8 cellular contexts compared by ENCODE assay signal in genomic region chr16:970379-970765, GRCh38. TPM values are rescaled to one million over a fixed set of nuclear protein-coding genes. Genes with fewer than 3 reads are reported as not detected.
DNase-seq lines count a peak whose midpoint lies in the region; ATAC-seq, FAIRE-seq and TF ChIP-seq lines count a peak whose summit lies in the region.

No MANE protein-coding gene starts in this region.

- TF ChIP-seq POLR2A in GM12878 (IDR thresholded peaks at IDR 0.05; ENCODE audit: low read depth, low read length) = no peak
- no peak for TF ChIP-seq POLR2A in HepG2 (IDR thresholded peaks at IDR 0.05; ENCODE audit: insufficient read depth in 1 of 2, low read depth in 2 of 2, low read length in 2 of 2)

- no peaks in the 10 kb centered on the region for H3K9me3 ChIP-seq in ES-I3 (ENCODE audit: control insufficient read depth, insufficient read depth, low read length)
- H3K9me3 ChIP-seq in GM12878 (replicated peaks; ENCODE audit: control insufficient read depth, insufficient read depth, low read length) = peaks cover 2% of the 10 kb centered on the region; the same call in 1 of the 3 replicates
- H3K9me3 ChIP-seq in HepG2 (ENCODE audit: low read length) = no peaks in the 10 kb centered on the region

- H3K36me3 Mint-ChIP-seq in type B pancreatic cell = peaks cover 11% of the 10 kb centered on the region

- BruUV-seq in GM12878 (replicated peaks; lab: Mats Ljungman, UMichigan) (no TSS peak), HepG2 (replicated peaks; lab: Mats Ljungman, UMichigan) (no TSS peak)

- TF ChIP-seq EP300 in GM12878 (IDR thresholded peaks at IDR 0.05; ENCODE audit: borderline replicate concordance in 1 of 2, control insufficient read depth in 1 of 2, low read depth in 2 of 2, low read length in 2 of 2) (no peak), HepG2 (IDR thresholded peaks at IDR 0.05; ENCODE audit: low read depth in 2 of 2, low read length in 2 of 2) (no peak), HepG2 (CRISPR knock-in tag; IDR thresholded peaks at IDR 0.05; ENCODE audit: borderline replicate concordance) (no peak)

- H3K36me3 ChIP-seq in ES-I3 (ENCODE audit: insufficient read depth, low read length) (no peaks in the 10 kb centered on the region), GM12878 (ENCODE audit: control insufficient read depth in 2 of 2, insufficient read depth in 2 of 2, low read length in 1 of 2) (no peaks in the 10 kb centered on the region), HepG2 (replicated peaks in 1 of 2; ENCODE audit: control insufficient read depth in 1 of 2, insufficient read depth in 2 of 2, low read length in 2 of 2) (0 out of 5 replicates have a peak, but pooled peaks cover 0 to 1% of the 10 kb centered on the region in 2 experiments)

- ATAC-seq in HG03097 (IDR thresholded peaks at IDR 0.05; ENCODE audit: low FRiP score, unreplicated experiment) (peak; percentile 31), GM12878 (peak; percentile 62), HepG2 (peak; percentile 21), HG03045 (IDR thresholded peaks at IDR 0.05; ENCODE audit: unreplicated experiment) (no peak)

- H2AFZ ChIP-seq in GM12878 (ENCODE audit: control insufficient read depth, low read depth, low read length) (peak overlapping the region; percentile 65), HepG2 (ENCODE audit: low read length) (no peak overlapping the region)

- H3K27ac Mint-ChIP-seq in type B pancreatic cell = no peak overlapping the region

- H3K4me2 ChIP-seq in GM12878 (ENCODE audit: control insufficient read depth, insufficient read depth) (peak overlapping the region; percentile 97), HepG2 (ENCODE audit: low read depth, low read length) (peak overlapping the region; percentile 77)

- intact Hi-C loops in GM12878 (cut with micrococcal nuclease; ENCODE audit: unreplicated experiment) (no loop called here), HepG2 (cut with micrococcal nuclease; ENCODE audit: unreplicated experiment) (loop anchor here (5.0 kb wide), 1 partner anchor 83 kb away; no protein-coding TSS in a partner anchor)

- H3K4me1 Mint-ChIP-seq in type B pancreatic cell (ENCODE audit: unreplicated experiment) = peaks cover 26% of the 10 kb centered on the region

- DNase-seq in GM12878 (ENCODE audit: low read depth, low spot score) = no peak
- no peak for DNase-seq in HepG2 (ENCODE audit: low spot score)
- DNase-seq in type B pancreatic cell (ENCODE audit: extremely low spot score, unreplicated experiment) = no peak
- DNase-seq in GF-D8 (lab: John Stamatoyannopoulos, UW) = no peak
- DNase-seq in NCI-H1092 treated with DMSO at 0.1 percent for 48 hours (lab: John Stamatoyannopoulos, UW) = no peak

- H3K4me3 ChIP-seq in GM12878 (peak overlapping the region; percentile 86), HepG2 (replicated peaks in 1 of 3; ENCODE audit: insufficient read depth in 1 of 3, low read depth in 2 of 3, low read length in 3 of 3) (peak overlapping the region; percentile 83 to 95 (median 86))

- peak overlapping the region; percentile 81 for H3K4me3 Mint-ChIP-seq in type B pancreatic cell

- in situ Hi-C loops in GM12878 (cut with MboI) (no loop called here), HepG2 (cut with HindIII; ENCODE audit: extremely low pct_ligation_motif_present, low pct_unique_long_range_greater_than_20kb) (no loop called here)

- FAIRE-seq in GM12878 (lab: Jason Lieb, UNC) (no peak), HepG2 (lab: Jason Lieb, UNC) (no peak)

- no peak for TF ChIP-seq CTCF in GM12878 (IDR thresholded peaks at IDR 0.05 in 2 of 3, conservative IDR thresholded peaks at IDR 0.05 in 1 of 3; ENCODE audit: control insufficient read depth in 2 of 3, extremely low read depth in 1 of 3, insufficient read depth in 1 of 3, low read depth in 3 of 3, low read length in 3 of 3)
- 0 out of 2 replicates have a peak, but pooled peaks have one; percentile 2 for TF ChIP-seq CTCF in HepG2 (CRISPR knock-in tag; IDR thresholded peaks at IDR 0.05)
- no peak for TF ChIP-seq CTCF in type B pancreatic cell (conservative IDR thresholded peaks at IDR 0.05)

- H3K27ac ChIP-seq in GM12878 (ENCODE audit: control insufficient read depth, insufficient read depth) = peak overlapping the region; percentile 62
- H3K27ac ChIP-seq in HepG2 (ENCODE audit: extremely low read length, insufficient read depth, low read length) = peak overlapping the region; percentile 76

- peaks cover 6% of the 10 kb centered on the region for H3K9me3 Mint-ChIP-seq in type B pancreatic cell

- H3K27me3 ChIP-seq in GM12878 (replicated peaks in 1 of 2; ENCODE audit: control insufficient read depth in 2 of 2, insufficient read depth in 2 of 2, low read length in 1 of 2) (no peaks in the 10 kb centered on the region; a peak in 1 of 4 replicates), HepG2 (ENCODE audit: control insufficient read depth in 1 of 2, insufficient read depth in 2 of 2, low read length in 2 of 2) (peaks cover 4 to 19% of the 10 kb centered on the region in 2 experiments; a peak in 4 of 5 replicates)

- H3K79me2 ChIP-seq in GM12878 (ENCODE audit: control insufficient read depth, insufficient read depth, low read length) (no peaks in the 10 kb centered on the region; the same call in 1 of the 2 replicates), HepG2 (ENCODE audit: insufficient read depth, low read length) (no peaks in the 10 kb centered on the region)

- SMC1A ChIA-PET in GM12878 (lab: Charles Lee; ENCODE audit: uncharacterized antibody, unreplicated experiment) = no interaction called here

- peaks cover 3% of the 10 kb centered on the region for H3K27me3 Mint-ChIP-seq in type B pancreatic cell

- H3K4me1 ChIP-seq in ES-I3 (ENCODE audit: insufficient read depth, low read length) = no peaks in the 10 kb centered on the region
- H3K4me1 ChIP-seq in GM12878 (ENCODE audit: control insufficient read depth, insufficient read depth, low read length) = peaks cover 3% of the 10 kb centered on the region
- H3K4me1 ChIP-seq in HepG2 (ENCODE audit: insufficient read depth, low read length) = peaks cover 59% of the 10 kb centered on the region

- 2% methylated on average over 35 of the region's 43 CpGs for WGBS in GM12878 (ENCODE audit: insufficient coverage, insufficient replicate concordance, low lambda C conversion rate, missing lambda C conversion rate)
- no CpG with 5 or more reads among the region's 43 CpGs for WGBS in HepG2 (ENCODE audit: low lambda C conversion rate)

- CTCF ChIA-PET in GM12878 (lab: Yijun Ruan, JAX) (no interaction called here), HepG2 (lab: Yijun Ruan, JAX; ENCODE audit: low intra/inter-chr PET ratio, low total read pairs) (no interaction called here)

- H4K20me1 ChIP-seq in GM12878 (ENCODE audit: control insufficient read depth, insufficient read depth) = no peaks in the 10 kb centered on the region
- no peaks in the 10 kb centered on the region; the same call in 1 of the 2 replicates for H4K20me1 ChIP-seq in HepG2 (ENCODE audit: insufficient read depth, low read length)

- H3K9ac ChIP-seq in ES-I3 (ENCODE audit: low read depth, low read length) = peak overlapping the region; percentile 80
- H3K9ac ChIP-seq in GM12878 (ENCODE audit: control insufficient read depth, insufficient read depth, low read length) = peak overlapping the region; percentile 81
- H3K9ac ChIP-seq in HepG2 (ENCODE audit: insufficient read depth, low read depth, low read length) = peak overlapping the region; percentile 91

- RAD21 ChIA-PET in GM12878 (lab: Charles Lee; ENCODE audit: unreplicated experiment) = no interaction called here

- no peak for TF ChIP-seq RAD21 in GM12878 (IDR thresholded peaks at IDR 0.05; ENCODE audit: insufficient read depth, low read depth, low read length)
- TF ChIP-seq RAD21 in HepG2 (CRISPR knock-in tag; IDR thresholded peaks at IDR 0.05) = peak; percentile 14; the same call in 1 of the 2 replicates

- POLR2A ChIA-PET in GM12878 (lab: Charles Lee) (no interaction called here), HepG2 (lab: Yijun Ruan, JAX) (no interaction called here)

RNA-seq across cellular contexts. Expression of gene LMF1, which starts 0.4 kb away (rescaled TPM):
- total RNA-seq in GM12878 (2013; cell fraction: nucleolus; rRNA removed) = 15.3 and 16.5 TPM in 2 replicates
- total RNA-seq in GM12878 (2014; rRNA removed) = 1.7 and 2.5 TPM in 2 replicates
- 1.4 and 1.8 TPM in 2 replicates for total RNA-seq in GM12878 (2014; rRNA removed; fragmentation: Illumina TruSeq; extraction: Trizol)
- 2.5 and 2.7 TPM in 2 replicates for total RNA-seq in GM12878 (2021)
- polyA plus RNA-seq in GM12878 (2011; ENCODE audit: low read depth) = 1.8 TPM
- 0.56 and 1.2 TPM in 2 replicates for polyA plus RNA-seq in GM12878 (2011; rRNA removed)
- polyA plus RNA-seq in GM12878 (2011; cell fraction: cytosol; rRNA removed) = 1.6 and 3.4 TPM in 2 replicates
- polyA plus RNA-seq in GM12878 (2011; cell fraction: nucleus; rRNA removed) = 13.5 and 14.4 TPM in 2 replicates
- 4.8 and 5.4 TPM in 2 replicates for polyA plus RNA-seq in GM12878 (2012)
- 1.1 and 3.1 TPM in 2 replicates for polyA plus RNA-seq in GM12878 (2014; fragmentation: Illumina TruSeq; extraction: Trizol)
- under 1 TPM in 1 of 2 experiments, not detected in 1; 0.18 TPM for polyA plus RNA-seq in GM12878 (2014; fragmentation: Nextera tagmentation; extraction: Ambion mirVana)
- 3.2 and 3.5 TPM in 2 replicates for polyA plus RNA-seq in GM12878 (2014; rRNA removed)
- 1 to 10 TPM in 1 of 2 experiments, under 1 TPM in 1; 1.00 to 1.4 TPM for polyA plus RNA-seq in GM12878 (2016; fragmentation: Nextera tagmentation; extraction: Ambion mirVana)
- polyA minus RNA-seq in GM12878 (2011; rRNA and poly(A)+ RNA removed) = 3.5 and 3.8 TPM in 2 replicates
- 0.73 and 1.5 TPM in 2 replicates for polyA minus RNA-seq in GM12878 (2011; cell fraction: cytosol; rRNA and poly(A)+ RNA removed)
- polyA minus RNA-seq in GM12878 (2011; cell fraction: nucleus; rRNA and poly(A)+ RNA removed) = 4.8 and 7.1 TPM in 2 replicates
- 2.3 and 6.8 TPM in 2 replicates for total RNA-seq in HepG2 (2016; rRNA removed; fragmentation: Illumina TruSeq; extraction: Trizol)
- total RNA-seq in HepG2 (2016; cell fraction: cytosol; rRNA removed; fragmentation: Illumina TruSeq; extraction: Trizol; ENCODE audit: low read depth) = 23.4 and 25.3 TPM in 2 replicates
- 1.7 and 5.9 TPM in 2 replicates for total RNA-seq in HepG2 (2016; cell fraction: insoluble cytoplasmic fraction; rRNA removed; fragmentation: Illumina TruSeq; extraction: Trizol)
- 6.7 and 7.2 TPM in 2 replicates for total RNA-seq in HepG2 (2016; cell fraction: membrane; rRNA removed; fragmentation: Illumina TruSeq; extraction: Trizol)
- 6.8 and 8.9 TPM in 2 replicates for total RNA-seq in HepG2 (2016; cell fraction: nucleus; rRNA removed; fragmentation: Illumina TruSeq; extraction: Trizol)
- polyA plus RNA-seq in HepG2 (2011; rRNA removed) = 8.5 and 13.7 TPM in 2 replicates
- polyA plus RNA-seq in HepG2 (2011; cell fraction: cytosol; rRNA removed) = 6.6 and 9.1 TPM in 2 replicates
- polyA plus RNA-seq in HepG2 (2011; cell fraction: nucleus; rRNA removed) = 21.9 and 22.4 TPM in 2 replicates
- polyA plus RNA-seq in HepG2 (2012) = 7.4 and 13.7 TPM in 2 replicates
- 1.2 and 1.4 TPM in 2 replicates for polyA plus RNA-seq in HepG2 (2016; cell fraction: cytosol; fragmentation: Illumina TruSeq; extraction: Trizol; ENCODE audit: low read depth)
- 1.7 and 1.8 TPM in 2 replicates for polyA plus RNA-seq in HepG2 (2016; cell fraction: insoluble cytoplasmic fraction; fragmentation: Illumina TruSeq; extraction: Trizol; ENCODE audit: low read depth)
- 1.1 and 1.4 TPM in 2 replicates for polyA plus RNA-seq in HepG2 (2016; cell fraction: membrane; fragmentation: Illumina TruSeq; extraction: Trizol; ENCODE audit: low read depth)
- polyA plus RNA-seq in HepG2 (2016; cell fraction: nucleus; fragmentation: Illumina TruSeq; extraction: Trizol; ENCODE audit: insufficient read depth, low read depth) = 9.6 and 11.1 TPM in 2 replicates
- polyA minus RNA-seq in HepG2 (2011; rRNA and poly(A)+ RNA removed; ENCODE audit: low replicate concordance) = 30.2 and 40.1 TPM in 2 replicates
- 10.7 and 15.0 TPM in 2 replicates for polyA minus RNA-seq in HepG2 (2011; cell fraction: cytosol; rRNA and poly(A)+ RNA removed)
- polyA minus RNA-seq in HepG2 (2011; cell fraction: nucleus; rRNA and poly(A)+ RNA removed) = 13.4 and 17.4 TPM in 2 replicates
- 20.8 and 21.4 TPM in 2 replicates for total RNA-seq in type B pancreatic cell (ENCODE audit: low replicate concordance)

RNA-seq across cellular contexts. Expression of gene SOX8, which starts 11.2 kb away (rescaled TPM):
- not detected in 2 replicates for total RNA-seq in GM12878 (2013; cell fraction: nucleolus; rRNA removed)
- total RNA-seq in GM12878 (2014; rRNA removed) (not detected in 2 replicates), GM12878 (2014; rRNA removed; fragmentation: Illumina TruSeq; extraction: Trizol) (not detected in 2 replicates), GM12878 (2021) (not detected in 2 replicates), HepG2 (2016; rRNA removed; fragmentation: Illumina TruSeq; extraction: Trizol) (0.15 and 0.20 TPM in 2 replicates), type B pancreatic cell (ENCODE audit: low replicate concordance) (1.4 and 6.7 TPM in 2 replicates)
- polyA plus RNA-seq in GM12878 (2011; ENCODE audit: low read depth) = not detected
- polyA plus RNA-seq in GM12878 (2011; rRNA removed) (not detected in 2 replicates), GM12878 (2014; fragmentation: Illumina TruSeq; extraction: Trizol) (not detected in 2 replicates), GM12878 (2014; fragmentation: Nextera tagmentation; extraction: Ambion mirVana) (not detected), GM12878 (2014; rRNA removed) (not detected in 2 replicates), GM12878 (2016; fragmentation: Nextera tagmentation; extraction: Ambion mirVana) (not detected), HepG2 (2011; rRNA removed) (0.28 and 0.34 TPM in 2 replicates)
- not detected in 2 replicates for polyA plus RNA-seq in GM12878 (2011; cell fraction: cytosol; rRNA removed)
- polyA plus RNA-seq in GM12878 (2011; cell fraction: nucleus; rRNA removed) = not detected in 2 replicates
- polyA plus RNA-seq in GM12878 (2012) = 0.11 TPM in 2 replicates
- polyA minus RNA-seq in GM12878 (2011; rRNA and poly(A)+ RNA removed) = not detected in 2 replicates
- polyA minus RNA-seq in GM12878 (2011; cell fraction: cytosol; rRNA and poly(A)+ RNA removed) = not detected in 2 replicates
- polyA minus RNA-seq in GM12878 (2011; cell fraction: nucleus; rRNA and poly(A)+ RNA removed) = not detected in 2 replicates
- not detected in 2 replicates for total RNA-seq in HepG2 (2016; cell fraction: cytosol; rRNA removed; fragmentation: Illumina TruSeq; extraction: Trizol; ENCODE audit: low read depth)
- total RNA-seq in HepG2 (2016; cell fraction: insoluble cytoplasmic fraction; rRNA removed; fragmentation: Illumina TruSeq; extraction: Trizol) = 0.21 and 0.28 TPM in 2 replicates
- 0.19 and 0.31 TPM in 2 replicates for total RNA-seq in HepG2 (2016; cell fraction: membrane; rRNA removed; fragmentation: Illumina TruSeq; extraction: Trizol)
- 0.22 TPM in 1 of 2 replicates, not detected in the other for total RNA-seq in HepG2 (2016; cell fraction: nucleus; rRNA removed; fragmentation: Illumina TruSeq; extraction: Trizol)
- polyA plus RNA-seq in HepG2 (2011; cell fraction: cytosol; rRNA removed) = 0.32 and 0.42 TPM in 2 replicates
- 3.2 and 3.6 TPM in 2 replicates for polyA plus RNA-seq in HepG2 (2011; cell fraction: nucleus; rRNA removed)
- polyA plus RNA-seq in HepG2 (2012) = 0.25 and 0.61 TPM in 2 replicates
- polyA plus RNA-seq in HepG2 (2016; cell fraction: cytosol; fragmentation: Illumina TruSeq; extraction: Trizol; ENCODE audit: low read depth) = 0.06 and 0.08 TPM in 2 replicates
- polyA plus RNA-seq in HepG2 (2016; cell fraction: insoluble cytoplasmic fraction; fragmentation: Illumina TruSeq; extraction: Trizol; ENCODE audit: low read depth) = 0.33 and 0.39 TPM in 2 replicates
- polyA plus RNA-seq in HepG2 (2016; cell fraction: membrane; fragmentation: Illumina TruSeq; extraction: Trizol; ENCODE audit: low read depth) = 0.20 TPM in 1 of 2 replicates, not detected in the other
- polyA plus RNA-seq in HepG2 (2016; cell fraction: nucleus; fragmentation: Illumina TruSeq; extraction: Trizol; ENCODE audit: insufficient read depth, low read depth) = 0.55 and 0.61 TPM in 2 replicates
- 0.09 and 0.42 TPM in 2 replicates for polyA minus RNA-seq in HepG2 (2011; rRNA and poly(A)+ RNA removed; ENCODE audit: low replicate concordance)
- polyA minus RNA-seq in HepG2 (2011; cell fraction: cytosol; rRNA and poly(A)+ RNA removed) = 0.30 TPM in 1 of 2 replicates, not detected in the other
- polyA minus RNA-seq in HepG2 (2011; cell fraction: nucleus; rRNA and poly(A)+ RNA removed) = 0.25 and 0.39 TPM in 2 replicates
